15 cellular contexts compared by ENCODE assay signal in the genomic region with DNA sequence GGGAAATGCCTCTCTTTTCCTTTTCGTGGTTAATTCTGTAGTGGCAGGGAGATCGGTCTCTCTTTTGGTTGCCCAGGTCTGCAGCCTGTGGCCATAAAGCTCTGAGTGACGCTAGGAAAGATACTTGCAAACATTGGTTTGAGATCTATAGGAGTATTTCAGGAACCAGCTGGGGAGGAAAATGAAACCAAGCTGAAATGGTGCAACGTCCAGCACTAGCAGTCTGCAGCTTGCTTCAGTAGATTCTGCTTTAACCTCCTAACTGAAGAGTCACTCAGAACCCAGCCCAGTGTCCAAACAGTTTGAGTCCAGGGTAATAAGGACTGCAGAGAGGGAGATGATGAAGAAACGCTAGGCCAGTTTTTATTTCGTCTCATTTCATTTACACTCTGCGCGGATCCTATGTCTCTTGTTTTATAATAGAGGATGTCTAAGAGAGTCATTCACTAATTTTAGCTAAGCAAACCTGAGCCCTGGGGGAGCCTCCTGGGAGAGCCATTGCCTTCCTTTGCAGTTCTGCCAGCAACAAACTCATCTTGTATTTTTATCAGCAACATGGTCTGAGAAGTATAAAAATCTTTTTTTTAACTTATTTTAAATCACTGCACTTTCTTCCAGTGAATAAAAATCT. TPM values are rescaled to one million over a fixed set of nuclear protein-coding genes. Genes with fewer than 3 reads are reported as not detected.
DNase-seq lines count a peak whose midpoint lies in the region; ATAC-seq, FAIRE-seq and TF ChIP-seq lines count a peak whose summit lies in the region.
"Had no signal": no experiment of that assay in that cellular context is flagged by ENCODE, and none has a peak within 500 bp of the region (broad histone marks: within the 10 kb centered on the region; RNA-seq: fewer than 3 reads in every experiment).

No MANE protein-coding gene starts in this region.

- TF ChIP-seq CTCF in coronary artery (IDR thresholded peaks at IDR 0.05) = no peak
- TF ChIP-seq CTCF in natural killer cell (IDR thresholded peaks at IDR 0.05) = no peak
- no peak for TF ChIP-seq CTCF in D721Med (IDR thresholded peaks at IDR 0.05; ENCODE audit: insufficient read depth, missing control alignments)

- no peak overlapping the region for H3K4me3 ChIP-seq in BLaER1
- peak overlapping the region; percentile 6 for H3K4me3 ChIP-seq in coronary artery

- no peaks in the 10 kb centered on the region for H3K27me3 Mint-ChIP-seq in natural killer cell (ENCODE audit: low read depth in 2 of 2)
- H3K27me3 Mint-ChIP-seq: naive B cell had no signal

- no peak for FAIRE-seq in D721Med (lab: Jason Lieb, UNC)
- FAIRE-seq: bronchial epithelial cell had no signal

- peak overlapping the region; percentile 81 for H3K4me2 ChIP-seq in BLaER1

- intact Hi-C loops in natural killer cell (cut with micrococcal nuclease) = no loop called here

- peak overlapping the region; percentile 45 to 65 for H3K27ac Mint-ChIP-seq in natural killer cell

- H3K4me3 Mint-ChIP-seq in natural killer cell = peak overlapping the region; percentile 4

- no peaks in the 10 kb centered on the region for H3K36me3 Mint-ChIP-seq in natural killer cell
- H3K36me3 Mint-ChIP-seq: naive B cell had no signal

- no peaks in the 10 kb centered on the region for H3K9me3 Mint-ChIP-seq in natural killer cell
- H3K9me3 Mint-ChIP-seq: naive B cell had no signal

- H3K4me1 ChIP-seq in BLaER1 = peaks cover 31% of the 10 kb centered on the region

- H3K27me3 ChIP-seq in BLaER1 = no peaks in the 10 kb centered on the region

- peak overlapping the region; percentile 45; the same call in 1 of the 2 replicates for H3K27ac ChIP-seq in BLaER1
- H3K27ac ChIP-seq in coronary artery = peak overlapping the region; percentile 10 to 32
- H3K27ac ChIP-seq: C4-2B had no signal

- peaks cover 66% of the 10 kb centered on the region for H3K36me3 ChIP-seq in BLaER1

- peak overlapping the region; percentile 46; the same call in 1 of the 2 replicates for H3K9ac ChIP-seq in BLaER1

- peak; percentile 81 for DNase-seq in MV-4-11 (lab: John Stamatoyannopoulos, UW)
- DNase-seq in coronary artery (ENCODE audit: low spot score) = no peak
- no peak for DNase-seq in natural killer cell
- DNase-seq in cerebellum (ENCODE audit: low spot score) = no peak
- no peak for DNase-seq in D721Med (ENCODE audit: insufficient read length, low spot score)
- DNase-seq: activated T-cell treated with anti-CD3 and anti-CD28 coated beads for 4 hours, erythroblast, naive B cell, NCI-H2227 treated with DMSO at 0.1 percent for 48 hours, RPMI8226 had no signal

- H3K4me1 Mint-ChIP-seq in natural killer cell = peaks cover 32 to 39% of the 10 kb centered on the region in 2 donors

- H4K20me1 ChIP-seq in BLaER1 = peaks cover 26% of the 10 kb centered on the region

- no peaks in the 10 kb centered on the region for H3K9me3 ChIP-seq in BLaER1

- peak in 1 of 3 donors; percentile 30 for ATAC-seq in natural killer cell
- ATAC-seq in HG03139 (IDR thresholded peaks at IDR 0.05; ENCODE audit: unreplicated experiment) = no peak
- ATAC-seq in GM18519 (IDR thresholded peaks at IDR 0.05; ENCODE audit: low FRiP score, unreplicated experiment) = no peak

RNA-seq across cellular contexts. Expression of a gene that starts 12.0 kb away (rescaled TPM):
- total RNA-seq in natural killer cell (10 to 100 TPM; 29.4 to 44.1 (median 33.1) TPM), cerebellum (1.6 TPM)

RNA-seq across cellular contexts. Expression of a gene that starts 33.3 kb away (rescaled TPM):
- 10 to 100 TPM in 1 of 3 donors, 1 to 10 TPM in 2; 6.0 to 10.9 (median 9.3) TPM for total RNA-seq in natural killer cell
- total RNA-seq in cerebellum = 6.1 TPM

RNA-seq across cellular contexts. Expression of a gene that starts 49.6 kb away (rescaled TPM):
- total RNA-seq in natural killer cell (not detected), cerebellum (not detected)

RNA-seq across cellular contexts. Expression of a gene that starts 57.1 kb away (rescaled TPM):
- total RNA-seq in natural killer cell = under 1 TPM in 2 of 3 donors, not detected in 1; 0.09 TPM
- 0.45 TPM for total RNA-seq in cerebellum

Comparison
In these comparisons a context has a peak if more than half of its experiments do, and no peak if none do; other contexts are left out.
1. RNA of a gene that starts 12.0 kb away (total RNA-seq): 29.4 to 44.1 TPM in natural killer cell; 1.6 TPM in cerebellum (single experiment); every median in the first group is over 10 times any median in the second.